ENCODE assay signal across 1 cellular context in genomic region chr15:70763120-70763949, GRCh38.
TF ChIP-seq lines count a peak whose summit lies in the region.

TSS of gene UACA (minus strand) at chr15:70763558. CDS start at chr15:70763407, 151 bp downstream.

TF ChIP-seq in WTC11, 78 proteins besides CTCF, POLR2A, EP300 and RAD21 (continued from another document and continues in another):
- no peak for TF ChIP-seq E2F1 (CRISPR knock-in tag; IDR thresholded peaks at IDR 0.05)
- peak; percentile 81 for TF ChIP-seq NFYB (CRISPR knock-in tag; conservative IDR thresholded peaks at IDR 0.05; ENCODE audit: low read depth)
- peak; percentile 57; the same call in 1 of the 2 replicates for TF ChIP-seq E2F4 (CRISPR knock-in tag; IDR thresholded peaks at IDR 0.05; ENCODE audit: borderline replicate concordance, low read depth)
- no peak for TF ChIP-seq ATF2 (CRISPR knock-in tag; IDR thresholded peaks at IDR 0.05; ENCODE audit: borderline replicate concordance, low read depth)
- TF ChIP-seq RELA (CRISPR knock-in tag; IDR thresholded peaks at IDR 0.05; ENCODE audit: borderline replicate concordance), result peak; percentile 88; the same call in 1 of the 2 replicates
- TF ChIP-seq IRF1 (CRISPR knock-in tag; IDR thresholded peaks at IDR 0.05), result no peak
- 0 out of 2 replicates have a peak, but pooled peaks have one; percentile 45 for TF ChIP-seq KAT7 (CRISPR knock-in tag; IDR thresholded peaks at IDR 0.05; ENCODE audit: borderline replicate concordance)
- TF ChIP-seq ZNF263 (CRISPR knock-in tag; IDR thresholded peaks at IDR 0.05; ENCODE audit: low read depth), result peak; percentile 81
- no peak for TF ChIP-seq ZNF121 (CRISPR knock-in tag; IDR thresholded peaks at IDR 0.05)
- no peak; the same call in 1 of the 2 replicates for TF ChIP-seq ZNF423 (CRISPR knock-in tag; IDR thresholded peaks at IDR 0.05)
- TF ChIP-seq ERG (CRISPR knock-in tag; IDR thresholded peaks at IDR 0.05), result no peak
- TF ChIP-seq ZNF232 (CRISPR knock-in tag; IDR thresholded peaks at IDR 0.05), result no peak
- TF ChIP-seq PRRX2 (CRISPR knock-in tag; IDR thresholded peaks at IDR 0.05), result no peak
- peak; percentile 28; the same call in 1 of the 2 replicates for TF ChIP-seq FOXK1 (CRISPR knock-in tag; IDR thresholded peaks at IDR 0.05)
- TF ChIP-seq NFE2L1 (CRISPR knock-in tag; IDR thresholded peaks at IDR 0.05), result no peak; the same call in 1 of the 2 replicates
- 0 out of 2 replicates have a peak, but pooled peaks have one; percentile 19 for TF ChIP-seq ZNF281 (CRISPR knock-in tag; IDR thresholded peaks at IDR 0.05)
- no peak for TF ChIP-seq ZBTB21 (CRISPR knock-in tag; IDR thresholded peaks at IDR 0.05; ENCODE audit: borderline replicate concordance)
- peak; percentile 67; the same call in 1 of the 2 replicates for TF ChIP-seq ARID4B (CRISPR knock-in tag; IDR thresholded peaks at IDR 0.05; ENCODE audit: borderline replicate concordance)
- no peak for TF ChIP-seq RORB (CRISPR knock-in tag; IDR thresholded peaks at IDR 0.05)
- 0 out of 2 replicates have a peak, but pooled peaks have one; percentile 54 for TF ChIP-seq ZBTB43 (CRISPR knock-in tag; IDR thresholded peaks at IDR 0.05)
- TF ChIP-seq SP1 (CRISPR knock-in tag; conservative IDR thresholded peaks at IDR 0.05), result peak; percentile 89
- TF ChIP-seq ESRRA (CRISPR knock-in tag; IDR thresholded peaks at IDR 0.05; ENCODE audit: borderline replicate concordance), result 0 out of 2 replicates have a peak, but pooled peaks have one; percentile 49
- TF ChIP-seq USF2 (CRISPR knock-in tag; IDR thresholded peaks at IDR 0.05), result peak; percentile 43
- no peak for TF ChIP-seq SOX15 (CRISPR knock-in tag; IDR thresholded peaks at IDR 0.05)
- peak; percentile 73 for TF ChIP-seq FOXP4 (CRISPR knock-in tag; IDR thresholded peaks at IDR 0.05)
- TF ChIP-seq MXD4 (CRISPR knock-in tag; IDR thresholded peaks at IDR 0.05; ENCODE audit: borderline replicate concordance), result no peak
- TF ChIP-seq CDX4 (CRISPR knock-in tag; IDR thresholded peaks at IDR 0.05; ENCODE audit: borderline replicate concordance), result no peak
- TF ChIP-seq NR1H2 (CRISPR knock-in tag; IDR thresholded peaks at IDR 0.05), result no peak
- TF ChIP-seq ATF3 (CRISPR knock-in tag; conservative IDR thresholded peaks at IDR 0.05), result no peak
- TF ChIP-seq CREB1 (CRISPR knock-in tag; IDR thresholded peaks at IDR 0.05), result no peak
- no peak for TF ChIP-seq ZNF317 (CRISPR knock-in tag; IDR thresholded peaks at IDR 0.05; ENCODE audit: borderline replicate concordance, low read depth)
- no peak for TF ChIP-seq ZNF396 (CRISPR knock-in tag; IDR thresholded peaks at IDR 0.05; ENCODE audit: borderline replicate concordance)
